Comparison of ENCODE assay signal across 8 cellular contexts in genomic region chr22:26428515-26429457, GRCh38.
DNase-seq lines count a peak whose midpoint lies in the region; ATAC-seq and TF ChIP-seq lines count a peak whose summit lies in the region.

Gene ASPHD2, plus strand, starts transcription at chr22:26429260. Its CDS starts 4,356 bp downstream, at chr22:26433616.

- DNase-seq in NCI-H128 (lab: John Stamatoyannopoulos, UW; ENCODE audit: unreplicated experiment), result peak; percentile 18
- DNase-seq in T1000 (lab: John Stamatoyannopoulos, UW), result peak; percentile 44
- DNase-seq in astrocyte of the cerebellum (ENCODE audit: low read depth), result peak; percentile 24
- DNase-seq in skeletal muscle cell (ENCODE audit: low read depth), result no peak
- DNase-seq in cerebellar nuclear complex (lab: John Stamatoyannopoulos, UW), result no peak

- no peaks in the 10 kb centered on the region for H3K9me3 ChIP-seq in iPS-15b (ENCODE audit: control insufficient read depth, insufficient read depth, low read length)

- peak; percentile 77 for ATAC-seq in GM18498 (IDR thresholded peaks at IDR 0.05; ENCODE audit: unreplicated experiment)
- peak; percentile 78 for ATAC-seq in HG02642 (IDR thresholded peaks at IDR 0.05; ENCODE audit: poor library complexity, unreplicated experiment)

- no peaks in the 10 kb centered on the region for H3K4me1 ChIP-seq in iPS-15b (ENCODE audit: control insufficient read depth, insufficient read depth, low read length)

- peak within 1 kb of the TSS; percentile 70 for H3K9ac ChIP-seq in iPS-15b (ENCODE audit: low read depth, low read length)

- peaks cover 3% of the 10 kb centered on the region for H3K36me3 ChIP-seq in iPS-15b (ENCODE audit: control insufficient read depth, insufficient read depth, low read length)

- in situ Hi-C loops in astrocyte of the cerebellum (cut with HindIII; ENCODE audit: low sequenced_read_pairs), result no loop called here

- H3K27me3 ChIP-seq in iPS-15b (ENCODE audit: control insufficient read depth, insufficient read depth, low read length), result peaks cover 32% of the 10 kb centered on the region

- no peak for TF ChIP-seq CTCF in astrocyte of the cerebellum (IDR thresholded peaks at IDR 0.05; ENCODE audit: low read depth, low read length, missing control alignments)

- H3K4me3 ChIP-seq in astrocyte of the cerebellum (ENCODE audit: low read depth, low read length) (peak within 1 kb of the TSS; percentile 44), iPS-15b (ENCODE audit: low read depth, low read length) (peak within 1 kb of the TSS; percentile 93), skeletal muscle cell (ENCODE audit: low read depth, low read length) (peak within 1 kb of the TSS; percentile 52)

Comparison
In these comparisons a context has a peak if more than half of its experiments do, and no peak if none do; other contexts are left out.
1. DNase-seq: peak in NCI-H128 (single experiment), T1000 (single experiment) and astrocyte of the cerebellum (single experiment); none in skeletal muscle cell (single experiment) and cerebellar nuclear complex (0 of 2).
2. Peak in every context shown above with its lines, with median percentiles within 50 percentile points of each other: H3K4me3 ChIP-seq.